26 cellular contexts compared by ENCODE assay signal in the genomic region with DNA sequence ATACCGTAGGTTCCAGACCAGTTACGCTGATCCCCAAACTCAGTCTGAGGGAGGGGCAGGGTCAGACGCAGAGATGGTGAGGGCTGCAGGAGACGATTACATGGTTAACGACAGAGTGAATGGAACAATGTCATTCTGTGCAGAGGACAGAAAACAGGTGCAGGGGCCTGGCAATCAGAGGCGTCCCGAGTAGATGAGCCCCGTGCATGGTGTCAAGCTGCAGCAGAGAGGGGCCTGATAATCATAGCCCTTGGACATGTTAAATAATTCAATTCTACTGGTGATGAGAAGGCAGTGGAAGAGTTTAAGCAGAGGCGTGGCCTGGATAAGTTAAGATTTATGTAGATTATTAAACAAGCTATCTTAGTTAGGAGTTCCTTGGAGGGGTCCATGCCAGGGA.
"Had no signal": no experiment of that assay in that cellular context is flagged by ENCODE, and none has a peak within 500 bp of the region (broad histone marks: within the 10 kb centered on the region; RNA-seq: fewer than 3 reads in every experiment).

No MANE protein-coding gene starts in this region.

- H3K4me3 ChIP-seq: stomach, suprapubic skin, testis, thoracic aorta, thyroid gland, tibial artery, tibial nerve, transverse colon, upper lobe of left lung, upper lobe of right lung, uterus, vagina had no signal

- H3K9me3 ChIP-seq: testis, thyroid gland, upper lobe of right lung, uterus had no signal

- DNase-seq: stimulated activated CD4-positive, alpha-beta T cell treated with anti-CD3 and anti-CD28 coated beads, Interleukin-2, amount 100 ng/mL, for 48 hours; stimulated activated CD4-positive, alpha-beta T cell treated with anti-CD3 and anti-CD28 coated beads, Interleukin-4, amount 100 ng/mL, for 1 hour; stimulated activated CD4-positive, alpha-beta T cell treated with anti-CD3 and anti-CD28 coated beads, Interleukin-4, amount 100 ng/mL, for 24 hours; stimulated activated CD4-positive, alpha-beta T cell treated with anti-CD3 and anti-CD28 coated beads, Interleukin-4, amount 100 ng/mL, for 4 hours; stimulated activated CD8-positive, alpha-beta memory T cell treated with anti-CD3 and anti-CD28 coated beads, Interleukin-4, amount 100 ng/mL, for 48 hours; stimulated activated naive B cell treated with anti-CD40 and anti-IgM and Interleukin-4, amounts not matched to agents 10 μg/mL and 1 μg/mL and 100 μg/mL, for 72 hours; stimulated activated naive CD4-positive, alpha-beta T cell; stimulated activated naive CD4-positive, alpha-beta T cell treated with Interleukin-2 at 50 U/mL for 16 hours; stimulated activated naive CD8-positive, alpha-beta T cell treated with anti-CD3 and anti-CD28 coated beads, Interleukin-15, amount 100 ng/mL, for 72 hours; stimulated activated naive CD8-positive, alpha-beta T cell treated with anti-CD3 and anti-CD28 coated beads, Interleukin-15, Interleukin-2, amounts not matched to agents 100 U/mL and 50 U/mL, for 24 hours; stomach; substantia nigra; testis; thyroid gland; tibial artery; transverse colon; trophoblast cell; upper lobe of left lung; upper lobe of right lung; uterus had no signal

- H3K36me3 ChIP-seq: stomach, suprapubic skin, thoracic aorta, thyroid gland, tibial artery, tibial nerve, transverse colon, upper lobe of left lung, upper lobe of right lung, uterus, vagina had no signal

- H3K4me1 ChIP-seq: suprapubic skin, testis, thyroid gland, tibial artery, tibial nerve, transverse colon, upper lobe of left lung, upper lobe of right lung, uterus, vagina had no signal

- H3K27me3 ChIP-seq: testis, thyroid gland, tibial nerve, transverse colon, upper lobe of left lung, upper lobe of right lung, uterus, vagina had no signal

- H3K27ac ChIP-seq: stomach, suprapubic skin, testis, thoracic aorta, thyroid gland, tibial artery, tibial nerve, transverse colon, upper lobe of left lung, upper lobe of right lung, uterus, vagina had no signal

- ATAC-seq: stimulated activated effector memory CD8-positive, alpha-beta T cell treated with anti-CD3 and anti-CD28 coated beads, Interleukin-12 subunit alpha, Interleukin-12 subunit beta, amount 100 ng/mL, for 72 hours; stimulated activated memory B cell treated with anti-CD40 and anti-IgM and Interleukin-4, amounts not matched to agents 10 μg/mL and 1 μg/mL and 100 μg/mL, for 72 hours; stimulated activated naive B cell treated with anti-CD40 and anti-IgM and Interleukin-4, amounts not matched to agents 10 μg/mL and 1 μg/mL and 100 μg/mL, for 72 hours; stimulated activated naive CD8-positive, alpha-beta T cell treated with anti-CD3 and anti-CD28 coated beads, Interleukin-15, amount 100 ng/mL, for 72 hours; stimulated activated naive CD8-positive, alpha-beta T cell treated with anti-CD3 and anti-CD28 coated beads, Interleukin-15, Interleukin-2, amounts not matched to agents 100 U/mL and 50 U/mL, for 24 hours; upper lobe of right lung had no signal
